12 cellular contexts compared by ENCODE assay signal in the genomic region with DNA sequence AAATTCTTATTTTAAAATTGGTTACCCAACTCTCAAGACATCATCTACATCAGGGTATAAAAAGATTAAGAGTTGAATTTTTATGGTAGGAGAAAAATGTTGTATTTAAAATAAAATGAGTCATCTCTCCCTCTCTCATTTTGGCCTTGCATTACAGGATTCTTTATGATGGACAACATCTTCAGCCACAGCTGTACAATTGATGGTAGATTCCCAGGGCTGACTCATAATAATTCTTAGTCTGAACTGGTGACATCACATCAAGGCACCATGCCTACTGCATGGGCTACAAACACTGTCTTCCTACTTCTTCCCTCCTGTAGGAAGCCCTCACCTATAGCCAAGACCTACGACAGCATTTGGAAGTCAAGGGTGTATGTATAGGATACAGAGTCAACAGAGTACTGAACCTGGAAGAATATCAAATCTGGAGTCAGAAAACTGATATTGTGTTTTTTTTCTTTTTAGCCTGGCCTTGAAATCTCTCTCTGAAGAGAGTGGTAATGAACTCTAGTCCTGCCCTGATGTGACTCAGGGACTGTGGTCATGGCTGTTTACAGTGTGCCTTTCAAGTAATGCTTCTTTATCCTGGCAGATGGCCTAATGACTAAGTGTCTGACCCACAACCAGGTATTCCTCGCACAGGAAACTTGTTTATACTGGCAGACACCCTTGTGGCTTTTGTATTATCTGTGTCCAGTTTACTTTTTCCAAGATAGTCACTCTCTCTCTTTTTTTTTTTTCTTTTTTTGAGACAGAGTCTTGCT. TPM values are rescaled to one million over a fixed set of nuclear protein-coding genes. Genes with fewer than 3 reads are reported as not detected.
DNase-seq lines count a peak whose midpoint lies in the region; ATAC-seq and TF ChIP-seq lines count a peak whose summit lies in the region.
"Had no signal": no experiment of that assay in that cellular context is flagged by ENCODE, and none has a peak within 500 bp of the region (broad histone marks: within the 10 kb centered on the region; RNA-seq: fewer than 3 reads in every experiment).

No MANE protein-coding gene starts in this region.

- 27 to 33% methylated on average over 2 of the region's 2 CpGs for WGBS in esophagus squamous epithelium, 2 donors

- intact Hi-C loops in esophagus squamous epithelium (cut with DNase I), result no loop called here

- no peaks in the 10 kb centered on the region for H3K36me3 Mint-ChIP-seq in activated T-cell treated with anti-CD3 and anti-CD28 coated beads, Interleukin-2, amount 50 U/mL, for 72 hours (ENCODE audit: insufficient read depth in 2 of 2)
- H3K36me3 Mint-ChIP-seq in activated T-cell treated with anti-CD3 and anti-CD28 coated beads, Interleukin-2, amount 50 U/mL, for 4 hours (ENCODE audit: insufficient read depth), result no peaks in the 10 kb centered on the region

- no peak for TF ChIP-seq POLR2A in esophagus squamous epithelium (IDR thresholded peaks at IDR 0.05)

- H3K27me3 ChIP-seq in esophagus squamous epithelium, result peaks cover 0 to 6% (median 0%) of the 10 kb centered on the region in 4 donors

- H3K27ac Mint-ChIP-seq in activated T-cell treated with anti-CD3 and anti-CD28 coated beads, Interleukin-2, amount 50 U/mL, for 72 hours, result no peak overlapping the region
- H3K27ac Mint-ChIP-seq: B cell had no signal

- peaks cover 0 to 6% (median 0%) of the 10 kb centered on the region in 3 donors for H3K4me1 ChIP-seq in esophagus squamous epithelium
- H3K4me1 ChIP-seq: prostate gland, transverse colon had no signal

- peaks cover 0 to 7% of the 10 kb centered on the region in 2 donors for H3K9me3 Mint-ChIP-seq in activated T-cell treated with anti-CD3 and anti-CD28 coated beads, Interleukin-2, amount 50 U/mL, for 72 hours
- H3K9me3 Mint-ChIP-seq in activated T-cell treated with anti-CD3 and anti-CD28 coated beads, Interleukin-2, amount 50 U/mL, for 4 hours, result peaks cover 5% of the 10 kb centered on the region

- DNase-seq in activated T-cell treated with anti-CD3 and anti-CD28 coated beads, Interleukin-2, amount 50 U/mL, for 72 hours, result no peak
- no peak for DNase-seq in activated T-cell treated with anti-CD3 and anti-CD28 coated beads, Interleukin-2, amount 50 U/mL, for 4 hours
- DNase-seq in RPMI7951 (ENCODE audit: low read depth) (peak; percentile 96), esophagus squamous epithelium (lab: John Stamatoyannopoulos, UW) (no peak), stromal cell of bone marrow (ENCODE audit: low read depth) (peak; percentile 19), T-helper 2 cell (no peak), COLO829 (ENCODE audit: low spot score) (no peak)
- DNase-seq: transverse colon had no signal

- peak; percentile 61 to 77 for ATAC-seq in activated T-cell treated with anti-CD3 and anti-CD28 coated beads, Interleukin-2, amount 50 U/mL, for 72 hours (replicated peaks in 1 of 2)
- ATAC-seq in activated T-cell treated with anti-CD3 and anti-CD28 coated beads, Interleukin-2, amount 50 U/mL, for 4 hours, result no peak
- no peak for ATAC-seq in HG02610 (IDR thresholded peaks at IDR 0.05; ENCODE audit: unreplicated experiment)

- no peaks in the 10 kb centered on the region for H3K36me3 ChIP-seq in esophagus squamous epithelium
- H3K36me3 ChIP-seq: prostate gland, transverse colon had no signal

- peak overlapping the region in 3 of 4 donors; percentile 24 to 80 (median 71) for H3K27ac ChIP-seq in esophagus squamous epithelium
- H3K27ac ChIP-seq: prostate gland, transverse colon had no signal

- no peak overlapping the region for H3K4me3 Mint-ChIP-seq in activated T-cell treated with anti-CD3 and anti-CD28 coated beads, Interleukin-2, amount 50 U/mL, for 72 hours
- H3K4me3 Mint-ChIP-seq in activated T-cell treated with anti-CD3 and anti-CD28 coated beads, Interleukin-2, amount 50 U/mL, for 4 hours, result no peak overlapping the region
- H3K4me3 Mint-ChIP-seq: B cell had no signal

- peaks cover 52% of the 10 kb centered on the region for H3K27me3 Mint-ChIP-seq in activated T-cell treated with anti-CD3 and anti-CD28 coated beads, Interleukin-2, amount 50 U/mL, for 72 hours (ENCODE audit: low read depth)
- peaks cover 36% of the 10 kb centered on the region for H3K27me3 Mint-ChIP-seq in activated T-cell treated with anti-CD3 and anti-CD28 coated beads, Interleukin-2, amount 50 U/mL, for 4 hours (ENCODE audit: low read depth)

- H3K9me3 ChIP-seq in esophagus squamous epithelium, result no peaks in the 10 kb centered on the region
- H3K9me3 ChIP-seq: prostate gland, transverse colon had no signal

- H3K4me3 ChIP-seq in esophagus squamous epithelium, result no peak overlapping the region
- H3K4me3 ChIP-seq: lung, prostate gland, transverse colon had no signal

- TF ChIP-seq CTCF in esophagus squamous epithelium (IDR thresholded peaks at IDR 0.05), result no peak

- H3K4me1 Mint-ChIP-seq in activated T-cell treated with anti-CD3 and anti-CD28 coated beads, Interleukin-2, amount 50 U/mL, for 72 hours (ENCODE audit: low read depth), result peaks cover 9% of the 10 kb centered on the region
- no peaks in the 10 kb centered on the region for H3K4me1 Mint-ChIP-seq in activated T-cell treated with anti-CD3 and anti-CD28 coated beads, Interleukin-2, amount 50 U/mL, for 4 hours (ENCODE audit: low read depth)
- H3K4me1 Mint-ChIP-seq: B cell had no signal

RNA-seq across cellular contexts. Expression of a gene that starts 32.5 kb away (rescaled TPM):
- under 1 TPM in 1 of 2 donors, not detected in 1; 0.16 TPM for total RNA-seq in activated T-cell treated with anti-CD3 and anti-CD28 coated beads, Interleukin-2, amount 50 U/mL, for 72 hours
- not detected for total RNA-seq in activated T-cell treated with anti-CD3 and anti-CD28 coated beads, Interleukin-2, amount 50 U/mL, for 4 hours
- total RNA-seq in RPMI7951 (2014; rRNA removed; shearing (Covaris generic)), result not detected in 2 replicates
- under 1 TPM in 1 of 4 donors, not detected in 3; 0.19 TPM for total RNA-seq in esophagus squamous epithelium
- total RNA-seq: B cell, lung, prostate gland, transverse colon had no signal

Comparison
In these comparisons a context has a peak if more than half of its experiments do, and no peak if none do; other contexts are left out.
1. ATAC-seq: peak in activated T-cell treated with anti-CD3 and anti-CD28 coated beads, Interleukin-2, amount 50 U/mL, for 72 hours (2 of 2); none in activated T-cell treated with anti-CD3 and anti-CD28 coated beads, Interleukin-2, amount 50 U/mL, for 4 hours (0 of 2) and HG02610 (single experiment).
2. DNase-seq: peak in RPMI7951 (single experiment) and stromal cell of bone marrow (single experiment); none in activated T-cell treated with anti-CD3 and anti-CD28 coated beads, Interleukin-2, amount 50 U/mL, for 72 hours (0 of 2), activated T-cell treated with anti-CD3 and anti-CD28 coated beads, Interleukin-2, amount 50 U/mL, for 4 hours (single experiment), esophagus squamous epithelium (single experiment), T-helper 2 cell (0 of 5) and COLO829 (single experiment).